Comparison of ENCODE assay signal across 1 cellular context in genomic region chr22:24592846-24593809, GRCh38.
TF ChIP-seq lines count a peak whose summit lies in the region.

Gene LRRC75B, minus strand, starts transcription at chr22:24593073. Its CDS starts 34 bp downstream, at chr22:24593039.

TF ChIP-seq in GM23338, 12 proteins besides CTCF, POLR2A, EP300 and RAD21 (continued from another document):
- peak; percentile 80 for TF ChIP-seq POLR2AphosphoS5 (IDR thresholded peaks at IDR 0.05; ENCODE audit: low read depth)
- TF ChIP-seq ETS1 (IDR thresholded peaks at IDR 0.05), result no peak
- TF ChIP-seq CREB1 (CRISPR knock-in tag; IDR thresholded peaks at IDR 0.05; ENCODE audit: low read depth), result peak; percentile 65
TF ChIP-seq in GM23338: peak in this region for 2.
